10 cellular contexts compared by ENCODE assay signal in the genomic region with DNA sequence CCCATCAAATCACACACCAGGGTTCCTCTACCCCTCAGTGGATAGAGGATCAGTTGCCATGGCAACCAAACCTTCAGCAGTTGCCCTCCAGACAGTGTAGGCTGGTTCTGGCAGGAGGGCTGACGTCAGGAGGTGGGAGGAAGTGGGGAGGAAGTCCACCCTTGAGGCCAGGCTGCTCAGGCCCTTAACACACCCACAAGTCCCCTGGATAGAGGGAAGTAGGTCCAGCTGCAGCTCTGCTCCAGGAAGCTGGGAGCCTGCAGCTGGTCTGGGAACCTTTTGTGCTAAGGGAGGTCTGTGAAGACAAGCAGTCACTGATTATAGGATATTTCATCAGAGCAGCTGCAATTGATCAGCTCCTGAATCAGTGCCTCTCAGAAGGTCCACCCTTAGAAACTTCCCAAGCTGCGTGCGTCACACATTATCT.
A peak's percentile ranks its signal among the peaks of the same experiment; 100 is the strongest.
DNase-seq lines count a peak whose midpoint lies in the region; ATAC-seq and TF ChIP-seq lines count a peak whose summit lies in the region.
"Had no signal": no experiment of that assay in that cellular context is flagged by ENCODE, and none has a peak within 500 bp of the region (broad histone marks: within the 10 kb centered on the region; RNA-seq: fewer than 3 reads in every experiment).

No MANE protein-coding gene starts in this region.

- WGBS in esophagus muscularis mucosa = 48% methylated on average over 3 of the region's 3 CpGs

- peaks cover 4% of the 10 kb centered on the region for H3F3A ChIP-seq in neural cell (ENCODE audit: insufficient read depth, low read length, poor library complexity, severe bottlenecking)

- TF ChIP-seq CTCF in esophagus muscularis mucosa (IDR thresholded peaks at IDR 0.05) (no peak), neural cell (IDR thresholded peaks at IDR 0.05; ENCODE audit: poor library complexity, severe bottlenecking) (no peak)

- in situ Hi-C loops in KBM-7 (cut with MboI; ENCODE audit: low pct_unique_long_range_greater_than_20kb, low sequenced_read_pairs) = loop anchor here (25.0 kb wide), 1 partner anchor 319 kb away; a partner anchor contains a TSS

- TF ChIP-seq RAD21 in neural cell (conservative IDR thresholded peaks at IDR 0.05) = no peak

- H3K9ac ChIP-seq in neural cell (ENCODE audit: low read length) = peak overlapping the region; percentile 52

- H3K27ac ChIP-seq in esophagus muscularis mucosa (replicated peaks in 1 of 4) = peak overlapping the region; percentile 35 to 59 (median 46)
- peak overlapping the region; percentile 82 for H3K27ac ChIP-seq in neural cell (ENCODE audit: low read length)

- H3K27me3 ChIP-seq in esophagus muscularis mucosa = peaks cover 0 to 37% (median 0%) of the 10 kb centered on the region in 4 donors
- no peaks in the 10 kb centered on the region for H3K27me3 ChIP-seq in neural cell (ENCODE audit: insufficient read depth, low read depth, low read length)

- H3K4me1 ChIP-seq in esophagus muscularis mucosa = peaks cover 8 to 14% (median 10%) of the 10 kb centered on the region in 4 donors

- no peaks in the 10 kb centered on the region for H3K36me3 Mint-ChIP-seq in activated naive CD4-positive, alpha-beta T cell treated with anti-CD3 and anti-CD28 coated beads, Interleukin-2, amount 50 U/mL, for 72 hours

- no peaks in the 10 kb centered on the region for H4K20me1 ChIP-seq in neural cell (ENCODE audit: insufficient read depth)

- intact Hi-C loops in esophagus muscularis mucosa (cut with DNase I) = loop anchor here (5.0 kb wide), 4 partner anchors 96 to 329 kb away; a partner anchor contains a TSS

- TF ChIP-seq POLR2A in esophagus muscularis mucosa (IDR thresholded peaks at IDR 0.05; ENCODE audit: low read depth) (no peak), erythroblast (IDR thresholded peaks at IDR 0.05; ENCODE audit: low read length) (no peak)

- no peak for ATAC-seq in activated naive CD4-positive, alpha-beta T cell treated with anti-CD3 and anti-CD28 coated beads, Interleukin-2, amount 50 U/mL, for 72 hours

- peak overlapping the region; percentile 40 for H2AFZ ChIP-seq in neural cell (ENCODE audit: low read depth, low read length)

- DNase-seq in CD1c-positive myeloid dendritic cell (ENCODE audit: extremely low spot score) (peak; percentile 24), KBM-7 (peak; percentile 6), esophagus muscularis mucosa (ENCODE audit: extremely low spot score) (no peak), erythroblast (lab: John Stamatoyannopoulos, UW) (no peak)
- no peak for DNase-seq in activated CD8-positive, alpha-beta memory T cell treated with anti-CD3 and anti-CD28 coated beads, Interleukin-2, amount 50 U/mL, for 4 hours
- DNase-seq in activated naive CD4-positive, alpha-beta T cell treated with anti-CD3 and anti-CD28 coated beads, Interleukin-2, amount 50 U/mL, for 72 hours (ENCODE audit: low spot score in 2 of 2) = no peak
- DNase-seq in activated T-cell treated with anti-CD3 and anti-CD28 coated beads, Interleukin-2, amount 50 U/mL, for 48 hours = no peak
- DNase-seq: H7, KG1 had no signal

- H3K9me2 ChIP-seq in neural cell (ENCODE audit: insufficient read depth, low read length) = no peaks in the 10 kb centered on the region

- H3K36me3 ChIP-seq in esophagus muscularis mucosa (no peaks in the 10 kb centered on the region), neural cell (ENCODE audit: insufficient read depth, low read length) (no peaks in the 10 kb centered on the region)

- peak overlapping the region; percentile 47 for H3K4me2 ChIP-seq in neural cell (ENCODE audit: low read length)

- no peaks in the 10 kb centered on the region for H3K79me2 ChIP-seq in neural cell (replicated peaks; ENCODE audit: insufficient read depth, low read length)

- H3K4me3 ChIP-seq in esophagus muscularis mucosa = no peak overlapping the region
- H3K4me3 ChIP-seq in neural cell (ENCODE audit: low read length) = peak overlapping the region; percentile 49

- H3K27ac Mint-ChIP-seq in activated naive CD4-positive, alpha-beta T cell treated with anti-CD3 and anti-CD28 coated beads, Interleukin-2, amount 50 U/mL, for 72 hours = no peak overlapping the region

- no peak for TF ChIP-seq EP300 in esophagus muscularis mucosa (IDR thresholded peaks at IDR 0.05)
- TF ChIP-seq EP300 in neural cell (conservative IDR thresholded peaks at IDR 0.05; ENCODE audit: poor library complexity, severe bottlenecking) = peak; percentile 72

- no peaks in the 10 kb centered on the region for H3K9me3 Mint-ChIP-seq in activated naive CD4-positive, alpha-beta T cell treated with anti-CD3 and anti-CD28 coated beads, Interleukin-2, amount 50 U/mL, for 72 hours

- H3K9me3 ChIP-seq in esophagus muscularis mucosa (no peaks in the 10 kb centered on the region), neural cell (ENCODE audit: low read length) (no peaks in the 10 kb centered on the region)

TF ChIP-seq in neural cell, 6 proteins besides CTCF, POLR2A, EP300 and RAD21:
- peak; percentile 54 for TF ChIP-seq POLR2AphosphoS5 (IDR thresholded peaks at IDR 0.05)
- no peak for TF ChIP-seq MXI1 (conservative IDR thresholded peaks at IDR 0.05; ENCODE audit: poor library complexity, severe bottlenecking)
- peak; percentile 15 for TF ChIP-seq SMC3 (conservative IDR thresholded peaks at IDR 0.05; ENCODE audit: poor library complexity)
- TF ChIP-seq, protein P1, sequence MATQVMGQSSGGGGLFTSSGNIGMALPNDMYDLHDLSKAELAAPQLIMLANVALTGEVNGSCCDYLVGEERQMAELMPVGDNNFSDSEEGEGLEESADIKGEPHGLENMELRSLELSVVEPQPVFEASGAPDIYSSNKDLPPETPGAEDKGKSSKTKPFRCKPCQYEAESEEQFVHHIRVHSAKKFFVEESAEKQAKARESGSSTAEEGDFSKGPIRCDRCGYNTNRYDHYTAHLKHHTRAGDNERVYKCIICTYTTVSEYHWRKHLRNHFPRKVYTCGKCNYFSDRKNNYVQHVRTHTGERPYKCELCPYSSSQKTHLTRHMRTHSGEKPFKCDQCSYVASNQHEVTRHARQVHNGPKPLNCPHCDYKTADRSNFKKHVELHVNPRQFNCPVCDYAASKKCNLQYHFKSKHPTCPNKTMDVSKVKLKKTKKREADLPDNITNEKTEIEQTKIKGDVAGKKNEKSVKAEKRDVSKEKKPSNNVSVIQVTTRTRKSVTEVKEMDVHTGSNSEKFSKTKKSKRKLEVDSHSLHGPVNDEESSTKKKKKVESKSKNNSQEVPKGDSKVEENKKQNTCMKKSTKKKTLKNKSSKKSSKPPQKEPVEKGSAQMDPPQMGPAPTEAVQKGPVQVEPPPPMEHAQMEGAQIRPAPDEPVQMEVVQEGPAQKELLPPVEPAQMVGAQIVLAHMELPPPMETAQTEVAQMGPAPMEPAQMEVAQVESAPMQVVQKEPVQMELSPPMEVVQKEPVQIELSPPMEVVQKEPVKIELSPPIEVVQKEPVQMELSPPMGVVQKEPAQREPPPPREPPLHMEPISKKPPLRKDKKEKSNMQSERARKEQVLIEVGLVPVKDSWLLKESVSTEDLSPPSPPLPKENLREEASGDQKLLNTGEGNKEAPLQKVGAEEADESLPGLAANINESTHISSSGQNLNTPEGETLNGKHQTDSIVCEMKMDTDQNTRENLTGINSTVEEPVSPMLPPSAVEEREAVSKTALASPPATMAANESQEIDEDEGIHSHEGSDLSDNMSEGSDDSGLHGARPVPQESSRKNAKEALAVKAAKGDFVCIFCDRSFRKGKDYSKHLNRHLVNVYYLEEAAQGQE (IDR thresholded peaks at IDR 0.05; ENCODE audit: borderline replicate concordance) = peak; percentile 20

Comparison
In these comparisons a context has a peak if more than half of its experiments do, and no peak if none do; other contexts are left out.
1. DNase-seq: peak in CD1c-positive myeloid dendritic cell (single experiment) and KBM-7 (single experiment); none in esophagus muscularis mucosa (single experiment), activated CD8-positive, alpha-beta memory T cell treated with anti-CD3 and anti-CD28 coated beads, Interleukin-2, amount 50 U/mL, for 4 hours (single experiment), erythroblast (0 of 2), activated naive CD4-positive, alpha-beta T cell treated with anti-CD3 and anti-CD28 coated beads, Interleukin-2, amount 50 U/mL, for 72 hours (0 of 2) and activated T-cell treated with anti-CD3 and anti-CD28 coated beads, Interleukin-2, amount 50 U/mL, for 48 hours (0 of 2).